8 cellular contexts compared by ENCODE assay signal in the genomic region with DNA sequence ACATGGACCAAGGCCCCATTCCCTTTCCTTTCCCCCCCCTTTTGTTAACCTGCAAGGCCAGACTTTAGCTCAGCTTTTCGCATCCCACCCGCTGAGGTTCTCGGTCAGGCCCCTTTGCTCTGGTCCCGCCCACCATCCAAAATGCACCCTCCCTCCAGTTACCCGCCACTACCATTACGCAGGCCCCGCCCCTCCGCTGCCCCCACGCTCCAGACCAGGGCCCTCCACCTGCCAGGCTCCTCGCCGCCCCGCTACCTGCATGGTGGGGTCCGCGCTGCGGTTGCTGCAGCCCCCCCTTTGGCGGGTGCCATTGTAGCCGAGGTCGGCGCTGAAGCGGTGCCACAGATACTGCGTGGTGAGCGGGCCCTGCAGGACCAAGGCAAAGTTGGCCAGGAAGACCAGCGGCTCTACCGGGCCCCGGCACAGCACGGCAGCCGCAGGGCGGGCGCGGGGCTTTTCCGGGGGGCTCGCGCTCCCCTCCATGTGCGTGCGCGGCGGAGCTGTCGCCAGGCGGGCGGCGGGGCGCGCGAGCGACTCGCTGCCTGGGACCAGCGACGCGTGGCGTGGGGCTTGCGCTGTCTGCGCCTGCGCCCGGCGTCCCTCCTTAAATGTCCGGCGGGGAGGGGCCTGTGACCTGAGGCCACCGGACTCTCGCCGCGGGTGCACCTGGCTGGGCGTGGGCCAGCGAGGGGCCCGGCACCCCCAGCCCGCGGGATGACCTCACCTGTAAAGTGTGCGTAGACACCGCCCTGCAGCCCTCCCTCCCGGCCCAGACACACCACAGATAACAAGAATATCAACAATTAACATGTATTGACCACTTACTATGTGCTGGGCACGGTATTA. TPM values are rescaled to one million over a fixed set of nuclear protein-coding genes. Genes with fewer than 3 reads are reported as not detected.
DNase-seq lines count a peak whose midpoint lies in the region; ATAC-seq, FAIRE-seq and TF ChIP-seq lines count a peak whose summit lies in the region.

A gene (minus strand): TSS at position 581 of the 846 bp plus-strand sequence. CDS start 98 bp downstream, at position 483.

- H3K27ac ChIP-seq in kidney (ENCODE audit: low read depth in 2 of 2, low read length in 2 of 2): no peak within 1 kb of the TSS

- H3K9me3 ChIP-seq in kidney (ENCODE audit: control insufficient read depth in 1 of 2, low read length in 2 of 2): no peaks in the 10 kb centered on the region

- intact Hi-C loops in kidney (cut with DNase I): no loop called here

- H3K4me1 ChIP-seq in kidney (ENCODE audit: control insufficient read depth in 1 of 2, insufficient read depth in 1 of 2, low read depth in 1 of 2, low read length in 2 of 2): peaks cover 0 to 11% of the 10 kb centered on the region in 2 donors

- ATAC-seq in GM19455 (IDR thresholded peaks at IDR 0.05; ENCODE audit: unreplicated experiment) (peak; percentile 66), GM18858 (IDR thresholded peaks at IDR 0.05; ENCODE audit: unreplicated experiment) (no peak)

- H3K4me3 ChIP-seq in cardiac fibroblast (replicated peaks in 1 of 2; ENCODE audit: low read depth in 2 of 2, low read length in 2 of 2) (peak within 1 kb of the TSS; percentile 59 to 66), kidney (ENCODE audit: low read length in 2 of 2) (peak within 1 kb of the TSS; percentile 53 to 59)

- DNase-seq in C1 segment of cervical spinal cord (lab: John Stamatoyannopoulos, UW) (peak in 12 of 14 donors; percentile 18 to 76 (median 48)), LoVo (ENCODE audit: low spot score) (peak; percentile 59), T-helper 2 cell (peak in 3 of 5 experiments; percentile 16 to 49 (median 35)), cardiac fibroblast (ENCODE audit: low read depth in 2 of 2) (peak; percentile 10 to 18), kidney (peak; percentile 82)
- peak in 3 of 4 experiments; percentile 41 to 59 (median 50) for DNase-seq in stimulated activated CD4-positive, alpha-beta T cell treated with anti-CD3 and anti-CD28 coated beads, Interleukin-1b, Interleukin-23, amount 100 ng/mL, for 24 hours (ENCODE audit: low read depth in 4 of 4, low spot score in 1 of 4)

- TF ChIP-seq CTCF in cardiac fibroblast (IDR thresholded peaks at IDR 0.05; ENCODE audit: low read depth, low read length) (no peak), kidney (IDR thresholded peaks at IDR 0.05; ENCODE audit: borderline replicate concordance, extremely low read depth, insufficient read depth) (no peak)

- H3K9ac ChIP-seq in kidney (ENCODE audit: low read length in 2 of 2): peak within 1 kb of the TSS; percentile 21 to 22

- H3K36me3 ChIP-seq in kidney (ENCODE audit: control insufficient read depth in 1 of 2, insufficient read depth in 2 of 2, low read length in 2 of 2): no peaks in the 10 kb centered on the region

- no peak for FAIRE-seq in kidney (lab: Jason Lieb, UNC)

RNA-seq across cellular contexts. Expression of the gene that starts here (rescaled TPM):
- total RNA-seq in kidney: 14.7 TPM
- polyA plus RNA-seq in kidney (ENCODE audit: insufficient read depth, low read depth, low replicate concordance): 9.7 TPM

Comparison
In these comparisons a context has a peak if more than half of its experiments do, and no peak if none do; other contexts are left out.
1. DNase-seq: peak in every context shown above with its lines; median percentile 82 in kidney; 59 in LoVo; 50 in stimulated activated CD4-positive, alpha-beta T cell treated with anti-CD3 and anti-CD28 coated beads, Interleukin-1b, Interleukin-23, amount 100 ng/mL, for 24 hours; 48 in C1 segment of cervical spinal cord; 35 in T-helper 2 cell; 14 in cardiac fibroblast.